Comparison of ENCODE assay signal across 28 cellular contexts in the genomic region with DNA sequence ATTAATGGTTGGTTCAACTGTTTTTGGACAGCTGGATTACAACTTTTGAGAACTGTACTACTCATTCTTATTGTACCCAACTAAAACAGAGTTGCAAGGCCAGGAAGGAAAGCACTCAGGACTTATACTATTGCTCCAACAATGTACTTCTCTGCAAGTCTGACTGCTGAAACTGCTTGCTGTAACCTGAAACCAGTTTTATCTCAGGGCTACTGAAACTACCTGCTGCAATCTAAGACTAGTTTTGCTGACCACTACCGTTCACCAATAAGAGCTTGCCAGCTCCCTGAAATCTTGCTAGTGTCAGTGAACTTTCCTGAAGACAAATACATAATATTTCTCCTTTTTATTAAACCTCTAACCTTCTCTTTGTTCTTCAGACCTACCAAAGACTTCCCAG.
DNase-seq lines count a peak whose midpoint lies in the region; ATAC-seq, FAIRE-seq and TF ChIP-seq lines count a peak whose summit lies in the region.
"Had no signal": no experiment of that assay in that cellular context is flagged by ENCODE, and none has a peak within 500 bp of the region (broad histone marks: within the 10 kb centered on the region; RNA-seq: fewer than 3 reads in every experiment).

No MANE protein-coding gene starts in this region.

- in situ Hi-C loops in K562 (cut with MboI): no loop called here

- H3K9ac ChIP-seq in K562 (ENCODE audit: insufficient read depth in 1 of 2, low read depth in 2 of 2, low read length in 2 of 2) (no peak overlapping the region), mesendoderm (ENCODE audit: low read length) (no peak overlapping the region)

- no peak overlapping the region for H3K56ac ChIP-seq in mesendoderm (ENCODE audit: low read length)

- no peak overlapping the region for H2AK5ac ChIP-seq in mesendoderm (ENCODE audit: low read length)

- H3K27ac ChIP-seq in K562 (ENCODE audit: extremely low read depth, low read depth, low read length) (no peak overlapping the region), mesendoderm (ENCODE audit: low read depth, low read length) (no peak overlapping the region), esophagus squamous epithelium (no peak overlapping the region)
- H3K27ac ChIP-seq: dorsolateral prefrontal cortex, transverse colon, WERI-Rb-1 had no signal

- no peak overlapping the region for H2BK15ac ChIP-seq in mesendoderm (replicated peaks; ENCODE audit: low read depth)

- H3K4me1 ChIP-seq in K562 (replicated peaks in 1 of 2; ENCODE audit: control insufficient read depth in 2 of 2, insufficient read depth in 2 of 2, low read length in 2 of 2) (no peaks in the 10 kb centered on the region), mesendoderm (ENCODE audit: control insufficient read depth, low read depth, low read length) (no peaks in the 10 kb centered on the region), esophagus squamous epithelium (no peaks in the 10 kb centered on the region)

- 0 out of 3 replicates have a peak, but pooled peaks have one; percentile 33 for ATAC-seq in K562
- no peak for ATAC-seq in HG02938 (IDR thresholded peaks at IDR 0.05; ENCODE audit: unreplicated experiment)
- ATAC-seq: activated CD8-positive, alpha-beta memory T cell treated with anti-CD3 and anti-CD28 coated beads, Interleukin-2, amount 10 ng/mL, durations not matched to agents 7 days and 5 days; activated T-cell treated with anti-CD3 and anti-CD28 coated beads, Interleukin-2, amount 50 U/mL, for 72 hours; HCT116 had no signal

- H3K4me2 ChIP-seq in K562 (ENCODE audit: insufficient read depth, low read length): no peak overlapping the region
- no peak overlapping the region for H3K4me2 ChIP-seq in mesendoderm (ENCODE audit: low read length)

- H3K4me3 ChIP-seq in K562: no peak overlapping the region
- H3K4me3 ChIP-seq in mesendoderm (ENCODE audit: low read length): no peak overlapping the region
- H3K4me3 ChIP-seq in esophagus squamous epithelium: no peak overlapping the region
- H3K4me3 ChIP-seq: dorsolateral prefrontal cortex, transverse colon had no signal

- H3K36me3 Mint-ChIP-seq in Calu3 (ENCODE audit: insufficient read depth, unreplicated experiment): no peaks in the 10 kb centered on the region
- H3K36me3 Mint-ChIP-seq: activated CD8-positive, alpha-beta memory T cell treated with anti-CD3 and anti-CD28 coated beads, Interleukin-2, amount 10 ng/mL, durations not matched to agents 7 days and 5 days; CD4-positive, alpha-beta memory T cell had no signal

- H4K20me1 ChIP-seq in K562 (replicated peaks; ENCODE audit: control insufficient read depth, insufficient read depth, low read length): no peaks in the 10 kb centered on the region

- H2BK5ac ChIP-seq in mesendoderm (ENCODE audit: low read length): no peak overlapping the region

- no peak overlapping the region for H2BK120ac ChIP-seq in mesendoderm (ENCODE audit: low read depth, low read length)

- H3K27me3 Mint-ChIP-seq in Calu3 (ENCODE audit: unreplicated experiment): no peaks in the 10 kb centered on the region

- no peak overlapping the region for H4K8ac ChIP-seq in mesendoderm (ENCODE audit: low read depth, low read length)

- no peak overlapping the region for H3K4me3 Mint-ChIP-seq in Calu3 (ENCODE audit: low read depth, unreplicated experiment)
- H3K4me3 Mint-ChIP-seq: activated CD4-positive, alpha-beta T cell treated with anti-CD3 and anti-CD28 coated beads, Interleukin-2, amount 10 ng/mL, durations not matched to agents 7 days and 5 days; activated CD8-positive, alpha-beta memory T cell treated with anti-CD3 and anti-CD28 coated beads, Interleukin-2, amount 10 ng/mL, durations not matched to agents 7 days and 5 days; activated naive CD4-positive, alpha-beta T cell treated with anti-CD3 and anti-CD28 coated beads for 36 hours; activated T-cell treated with anti-CD3 and anti-CD28 coated beads, Interleukin-2, amount 50 U/mL, for 72 hours; CD4-positive, alpha-beta memory T cell; T-helper 2 cell treated with Interferon-gamma antibody and Interleukin-4, amounts not matched to agents 5 μg/mL and 100 μg/mL, for 36 hours had no signal

- no peak overlapping the region for H3K18ac ChIP-seq in mesendoderm (ENCODE audit: low read length)

- TF ChIP-seq POLR2A in K562 (conservative IDR thresholded peaks at IDR 0.05) (no peak), esophagus squamous epithelium (IDR thresholded peaks at IDR 0.05) (no peak)

- intact Hi-C loops in K562 (cut with micrococcal nuclease): no loop called here
- intact Hi-C loops in Calu3 (cut with micrococcal nuclease; ENCODE audit: unreplicated experiment): no loop called here
- intact Hi-C loops in esophagus squamous epithelium (cut with DNase I): no loop called here

- H3K9me1 ChIP-seq in K562 (ENCODE audit: control insufficient read depth, insufficient read depth, low read length): no peaks in the 10 kb centered on the region

- no peaks in the 10 kb centered on the region for H3K9me3 ChIP-seq in K562 (replicated peaks; ENCODE audit: control insufficient read depth, insufficient read depth, low read depth, low read length)
- no peaks in the 10 kb centered on the region for H3K9me3 ChIP-seq in esophagus squamous epithelium
- H3K9me3 ChIP-seq: transverse colon had no signal

- no peak overlapping the region for H3K27ac Mint-ChIP-seq in Calu3 (ENCODE audit: unreplicated experiment)
- H3K27ac Mint-ChIP-seq: activated CD4-positive, alpha-beta T cell treated with anti-CD3 and anti-CD28 coated beads, Interleukin-2, amount 10 ng/mL, durations not matched to agents 7 days and 5 days; activated CD8-positive, alpha-beta memory T cell treated with anti-CD3 and anti-CD28 coated beads, Interleukin-2, amount 10 ng/mL, durations not matched to agents 7 days and 5 days; activated naive CD4-positive, alpha-beta T cell treated with anti-CD3 and anti-CD28 coated beads for 36 hours; activated T-cell treated with anti-CD3 and anti-CD28 coated beads, Interleukin-2, amount 50 U/mL, for 72 hours; CD4-positive, alpha-beta memory T cell; T-helper 2 cell treated with Interferon-gamma antibody and Interleukin-4, amounts not matched to agents 5 μg/mL and 100 μg/mL, for 36 hours had no signal

- H3K9me3 Mint-ChIP-seq in Calu3 (ENCODE audit: low read depth, unreplicated experiment): no peaks in the 10 kb centered on the region
- H3K9me3 Mint-ChIP-seq: activated CD4-positive, alpha-beta T cell treated with anti-CD3 and anti-CD28 coated beads, Interleukin-2, amount 10 ng/mL, durations not matched to agents 7 days and 5 days; activated T-cell treated with anti-CD3 and anti-CD28 coated beads, Interleukin-2, amount 50 U/mL, for 72 hours had no signal

- H3K36me3 ChIP-seq in K562 (ENCODE audit: control insufficient read depth, insufficient read depth, low read length) (no peaks in the 10 kb centered on the region), mesendoderm (ENCODE audit: control insufficient read depth, insufficient read depth, low read length) (no peaks in the 10 kb centered on the region), esophagus squamous epithelium (no peaks in the 10 kb centered on the region)
- H3K36me3 ChIP-seq: transverse colon, WERI-Rb-1 had no signal

- no peak overlapping the region for H4K5ac ChIP-seq in mesendoderm (ENCODE audit: low read length)

- TF ChIP-seq CTCF in K562 (IDR thresholded peaks at IDR 0.05 in 2 of 3, conservative IDR thresholded peaks at IDR 0.05 in 1 of 3; ENCODE audit: insufficient read depth in 2 of 3, low read depth in 1 of 3, low read length in 3 of 3): no peak
- no peak for TF ChIP-seq CTCF in Calu3 (IDR thresholded peaks at IDR 0.05; ENCODE audit: unreplicated experiment)
- TF ChIP-seq CTCF in esophagus squamous epithelium (IDR thresholded peaks at IDR 0.05): no peak

- H3K4ac ChIP-seq in mesendoderm (ENCODE audit: low read depth, low read length): no peak overlapping the region

- BruUV-seq in K562 (replicated peaks; lab: Mats Ljungman, UMichigan): no TSS peak
- BruUV-seq in Calu3 (replicated peaks; lab: Mats Ljungman, UMichigan): no TSS peak

- H3K79me1 ChIP-seq in mesendoderm (ENCODE audit: low read length): no peaks in the 10 kb centered on the region

- WGBS in K562 (ENCODE audit: insufficient coverage, low coverage, missing lambda C conversion rate): 0% methylated on average over 1 of the region's 1 CpG
- no CpG with 5 or more reads among the region's 1 CpG for WGBS in mesendoderm (ENCODE audit: extremely low coverage, insufficient coverage, low lambda C conversion rate)
- WGBS in esophagus squamous epithelium, 2 donors: 82 to 100% methylated on average over 1 of the region's 1 CpG

- CTCF ChIA-PET in K562 (lab: Yijun Ruan, JAX; ENCODE audit: low intra/inter-chr PET ratio) (no interaction called here), Calu3 (lab: Charles Lee) (no interaction called here)

- DNase-seq in DMS53 (lab: John Stamatoyannopoulos, UW) (peak; percentile 54), DMS53 treated with DMSO at 0.1 percent for 48 hours (lab: John Stamatoyannopoulos, UW; ENCODE audit: unreplicated experiment) (no peak), NCI-H226 (peak; percentile 15), K562 (ENCODE audit: extremely low read depth in 1 of 4, low spot score in 3 of 4) (no peak), mesendoderm (peak; percentile 33), Calu3 (no peak), esophagus squamous epithelium (lab: John Stamatoyannopoulos, UW) (no peak)
- DNase-seq: 8988T; activated CD4-positive, alpha-beta T cell treated with anti-CD3 and anti-CD28 coated beads, Interleukin-2, amount 10 ng/mL, durations not matched to agents 7 days and 5 days; activated CD8-positive, alpha-beta memory T cell treated with anti-CD3 and anti-CD28 coated beads, Interleukin-2, amount 10 ng/mL, durations not matched to agents 7 days and 5 days; activated naive CD4-positive, alpha-beta T cell treated with anti-CD3 and anti-CD28 coated beads for 36 hours; activated T-cell treated with anti-CD3 and anti-CD28 coated beads, Interleukin-2, amount 50 U/mL, for 72 hours; AML-193; amygdala; CD4-positive, alpha-beta memory T cell; central memory CD4-positive, alpha-beta T cell; DMS79; dorsolateral prefrontal cortex; glutamatergic neuron; NCI-H2171 treated with DMSO at 0.1 percent for 48 hours; stimulated activated CD4-positive, alpha-beta T cell treated with anti-CD3 and anti-CD28 coated beads, Interleukin-1b, Interleukin-23, amount 100 ng/mL, for 48 hours; transverse colon; WERI-Rb-1 had no signal

- no peak overlapping the region for H3K23ac ChIP-seq in mesendoderm (ENCODE audit: low read length)

- POLR2A ChIA-PET in K562 (lab: Yijun Ruan, JAX): no interaction called here

- no peak for FAIRE-seq in K562 (lab: Jason Lieb, UNC)
- FAIRE-seq: GM12891, small intestine had no signal

- TF ChIP-seq RAD21 in K562 (CRISPR knock-in tag; conservative IDR thresholded peaks at IDR 0.05 in 1 of 2, IDR thresholded peaks at IDR 0.05 in 1 of 2): no peak

- no peak overlapping the region for H2AFZ ChIP-seq in K562 (ENCODE audit: low read depth, low read length)

- TF ChIP-seq EP300 in K562 (IDR thresholded peaks at IDR 0.05; ENCODE audit: low read length): peak; percentile 71

- H3K4me1 Mint-ChIP-seq in Calu3 (ENCODE audit: low read depth, unreplicated experiment): no peaks in the 10 kb centered on the region
- H3K4me1 Mint-ChIP-seq: activated CD4-positive, alpha-beta T cell treated with anti-CD3 and anti-CD28 coated beads, Interleukin-2, amount 10 ng/mL, durations not matched to agents 7 days and 5 days; activated CD8-positive, alpha-beta memory T cell treated with anti-CD3 and anti-CD28 coated beads, Interleukin-2, amount 10 ng/mL, durations not matched to agents 7 days and 5 days; CD4-positive, alpha-beta memory T cell had no signal

- H3K79me2 ChIP-seq in K562 (ENCODE audit: control insufficient read depth, insufficient read depth, low read length) (no peaks in the 10 kb centered on the region), mesendoderm (ENCODE audit: control insufficient read depth, insufficient read depth, low read length) (no peaks in the 10 kb centered on the region)

- peaks cover 0 to 7% of the 10 kb centered on the region in 2 experiments; a peak in 2 of 5 replicates for H3K27me3 ChIP-seq in K562 (ENCODE audit: control insufficient read depth in 2 of 2, insufficient read depth in 2 of 2, low read length in 2 of 2)
- H3K27me3 ChIP-seq in mesendoderm (ENCODE audit: insufficient read depth, low read length, poor library complexity): no peaks in the 10 kb centered on the region
- peaks cover 0 to 9% (median 0%) of the 10 kb centered on the region in 4 donors for H3K27me3 ChIP-seq in esophagus squamous epithelium
- H3K27me3 ChIP-seq: transverse colon had no signal

Comparison
In these comparisons a context has a peak if more than half of its experiments do, and no peak if none do; other contexts are left out.
1. DNase-seq: peak in DMS53 (single experiment), NCI-H226 (single experiment) and mesendoderm (single experiment); none in DMS53 treated with DMSO at 0.1 percent for 48 hours (single experiment), K562 (0 of 4), Calu3 (single experiment) and esophagus squamous epithelium (single experiment).